32 cellular contexts compared by ENCODE assay signal in genomic region chr5:1211701-1212100, GRCh38. TPM values are rescaled to one million over a fixed set of nuclear protein-coding genes. Genes with fewer than 3 reads are reported as not detected.
"Had no signal": no experiment of that assay in that cellular context is flagged by ENCODE, and none has a peak within 500 bp of the region (broad histone marks: within the 10 kb centered on the region; RNA-seq: fewer than 3 reads in every experiment).

No MANE protein-coding gene starts in this region.

- H3K27me3 ChIP-seq: colonic mucosa, pancreas had no signal

- ATAC-seq: activated CD8-positive, alpha-beta T cell treated with anti-CD3 and anti-CD28 coated beads for 36 hours; activated T-cell treated with anti-CD3 and anti-CD28 coated beads, Interleukin-2, amount 50 U/mL, for 4 hours; activated T-helper 17 cell treated with anti-CD3 and anti-CD28 coated beads, Interleukin-2, amount 50 U/mL, for 72 hours; left lung; mucosa of descending colon; pancreas; psoas muscle; WTC11 had no signal

- H3K27me3 Mint-ChIP-seq: activated CD8-positive, alpha-beta T cell treated with anti-CD3 and anti-CD28 coated beads for 36 hours; activated naive CD4-positive, alpha-beta T cell treated with anti-CD3 and anti-CD28 coated beads, Interleukin-2, amount 50 U/mL, for 24 hours; activated T-helper 17 cell treated with anti-CD3 and anti-CD28 coated beads, Interleukin-2, amount 50 U/mL, for 72 hours had no signal

- H3K4me1 Mint-ChIP-seq: activated naive CD4-positive, alpha-beta T cell treated with anti-CD3 and anti-CD28 coated beads, Interleukin-2, amount 50 U/mL, for 24 hours; activated T-helper 17 cell treated with anti-CD3 and anti-CD28 coated beads, Interleukin-2, amount 50 U/mL, for 72 hours; WTC11 had no signal

- H3K27ac Mint-ChIP-seq: activated CD8-positive, alpha-beta T cell treated with anti-CD3 and anti-CD28 coated beads for 36 hours; activated naive CD4-positive, alpha-beta T cell treated with anti-CD3 and anti-CD28 coated beads, Interleukin-2, amount 50 U/mL, for 24 hours; activated T-helper 17 cell treated with anti-CD3 and anti-CD28 coated beads, Interleukin-2, amount 50 U/mL, for 72 hours; nephron progenitor cell; WTC11 had no signal

- FAIRE-seq: endometrium, frontal cortex, islet of Langerhans, pancreas had no signal

- H3K27ac ChIP-seq: colonic mucosa, epithelial cell of prostate, esophagus squamous epithelium, left lung, pancreas, psoas muscle, suprapubic skin, tibial artery had no signal

- DNase-seq: activated CD4-positive, alpha-beta T cell treated with anti-CD3 and anti-CD28 coated beads for 1 hour; activated CD4-positive, alpha-beta T cell treated with anti-CD3 and anti-CD28 coated beads, Interleukin-2, amount 50 U/mL, for 1 hour; activated CD8-positive, alpha-beta T cell treated with anti-CD3 and anti-CD28 coated beads for 36 hours; activated gamma-delta T cell treated with Interleukin-2 at 50 U/mL for 16 hours; activated T-cell treated with anti-CD3 and anti-CD28 coated beads, Interleukin-2, amount 50 U/mL, for 4 hours; colonic mucosa; effector CD8-positive, alpha-beta T cell; esophagus squamous epithelium; nephron progenitor cell; nucleus accumbens; stimulated activated CD4-positive, alpha-beta T cell treated with anti-CD3 and anti-CD28 coated beads, Interleukin-15, amount 100 ng/mL, for 24 hours; stimulated activated CD4-positive, alpha-beta T cell treated with anti-CD3 and anti-CD28 coated beads, Interleukin-2, amount 100 ng/mL, for 24 hours; stimulated activated naive CD4-positive, alpha-beta T cell; T-helper 2 cell; tibial artery had no signal

- H3K4me3 ChIP-seq: colonic mucosa, esophagus squamous epithelium, left lung, mucosa of descending colon, pancreas, psoas muscle, smooth muscle cell, suprapubic skin, tibial artery had no signal

- H3K4me3 Mint-ChIP-seq: activated CD8-positive, alpha-beta T cell treated with anti-CD3 and anti-CD28 coated beads for 36 hours; activated naive CD4-positive, alpha-beta T cell treated with anti-CD3 and anti-CD28 coated beads, Interleukin-2, amount 50 U/mL, for 24 hours; activated T-cell treated with anti-CD3 and anti-CD28 coated beads, Interleukin-2, amount 50 U/mL, for 4 hours; activated T-helper 17 cell treated with anti-CD3 and anti-CD28 coated beads, Interleukin-2, amount 50 U/mL, for 72 hours; nephron progenitor cell; WTC11 had no signal

- H3K9me3 Mint-ChIP-seq: activated CD8-positive, alpha-beta T cell treated with anti-CD3 and anti-CD28 coated beads for 36 hours; activated naive CD4-positive, alpha-beta T cell treated with anti-CD3 and anti-CD28 coated beads, Interleukin-2, amount 50 U/mL, for 24 hours; activated T-cell treated with anti-CD3 and anti-CD28 coated beads, Interleukin-2, amount 50 U/mL, for 4 hours; activated T-helper 17 cell treated with anti-CD3 and anti-CD28 coated beads, Interleukin-2, amount 50 U/mL, for 72 hours had no signal

- H3K9me3 ChIP-seq: colonic mucosa, mucosa of descending colon, pancreas, psoas muscle, suprapubic skin, tibial artery had no signal

- H3K36me3 Mint-ChIP-seq: activated naive CD4-positive, alpha-beta T cell treated with anti-CD3 and anti-CD28 coated beads, Interleukin-2, amount 50 U/mL, for 24 hours; WTC11 had no signal

- H3K36me3 ChIP-seq: colonic mucosa, esophagus squamous epithelium, left lung, pancreas, suprapubic skin, tibial artery had no signal

- H3K4me1 ChIP-seq: colonic mucosa, esophagus squamous epithelium, left lung, pancreas, psoas muscle, suprapubic skin, tibial artery had no signal

RNA-seq across cellular contexts. Expression of gene SLC6A19, which starts 10.3 kb away (rescaled TPM):
- total RNA-seq: activated CD8-positive, alpha-beta T cell treated with anti-CD3 and anti-CD28 coated beads for 36 hours; activated T-helper 17 cell treated with anti-CD3 and anti-CD28 coated beads, Interleukin-2, amount 50 U/mL, for 72 hours; dermis microvascular lymphatic vessel endothelial cell; esophagus squamous epithelium; frontal cortex; left lung; lung microvascular endothelial cell; psoas muscle; smooth muscle cell; ureter had no signal

RNA-seq across cellular contexts. Expression of gene SLC6A18, which starts 13.5 kb away (rescaled TPM):
- total RNA-seq: activated CD8-positive, alpha-beta T cell treated with anti-CD3 and anti-CD28 coated beads for 36 hours; activated T-cell treated with anti-CD3 and anti-CD28 coated beads, Interleukin-2, amount 50 U/mL, for 4 hours; activated T-helper 17 cell treated with anti-CD3 and anti-CD28 coated beads, Interleukin-2, amount 50 U/mL, for 72 hours; dermis microvascular lymphatic vessel endothelial cell; esophagus squamous epithelium; frontal cortex; left lung; lung microvascular endothelial cell; mesenteric fat pad; pancreas; psoas muscle; smooth muscle cell; suprapubic skin; ureter; WTC11 had no signal
